1 cellular context compared by ENCODE assay signal in genomic region chr6:900716-901605, GRCh38.
TF ChIP-seq lines count a peak whose summit lies in the region.

No MANE protein-coding gene starts in this region.

TF ChIP-seq in HepG2, 621 proteins besides CTCF, POLR2A, EP300 and RAD21 (continued from another document and continues in another):
- TF ChIP-seq, protein P1, sequence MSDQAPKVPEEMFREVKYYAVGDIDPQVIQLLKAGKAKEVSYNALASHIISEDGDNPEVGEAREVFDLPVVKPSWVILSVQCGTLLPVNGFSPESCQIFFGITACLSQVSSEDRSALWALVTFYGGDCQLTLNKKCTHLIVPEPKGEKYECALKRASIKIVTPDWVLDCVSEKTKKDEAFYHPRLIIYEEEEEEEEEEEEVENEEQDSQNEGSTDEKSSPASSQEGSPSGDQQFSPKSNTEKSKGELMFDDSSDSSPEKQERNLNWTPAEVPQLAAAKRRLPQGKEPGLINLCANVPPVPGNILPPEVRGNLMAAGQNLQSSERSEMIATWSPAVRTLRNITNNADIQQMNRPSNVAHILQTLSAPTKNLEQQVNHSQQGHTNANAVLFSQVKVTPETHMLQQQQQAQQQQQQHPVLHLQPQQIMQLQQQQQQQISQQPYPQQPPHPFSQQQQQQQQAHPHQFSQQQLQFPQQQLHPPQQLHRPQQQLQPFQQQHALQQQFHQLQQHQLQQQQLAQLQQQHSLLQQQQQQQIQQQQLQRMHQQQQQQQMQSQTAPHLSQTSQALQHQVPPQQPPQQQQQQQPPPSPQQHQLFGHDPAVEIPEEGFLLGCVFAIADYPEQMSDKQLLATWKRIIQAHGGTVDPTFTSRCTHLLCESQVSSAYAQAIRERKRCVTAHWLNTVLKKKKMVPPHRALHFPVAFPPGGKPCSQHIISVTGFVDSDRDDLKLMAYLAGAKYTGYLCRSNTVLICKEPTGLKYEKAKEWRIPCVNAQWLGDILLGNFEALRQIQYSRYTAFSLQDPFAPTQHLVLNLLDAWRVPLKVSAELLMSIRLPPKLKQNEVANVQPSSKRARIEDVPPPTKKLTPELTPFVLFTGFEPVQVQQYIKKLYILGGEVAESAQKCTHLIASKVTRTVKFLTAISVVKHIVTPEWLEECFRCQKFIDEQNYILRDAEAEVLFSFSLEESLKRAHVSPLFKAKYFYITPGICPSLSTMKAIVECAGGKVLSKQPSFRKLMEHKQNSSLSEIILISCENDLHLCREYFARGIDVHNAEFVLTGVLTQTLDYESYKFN (CRISPR knock-in tag; conservative IDR thresholded peaks at IDR 0.05) = peak; percentile 88
- no peak for TF ChIP-seq ZNF296 (CRISPR knock-in tag; conservative IDR thresholded peaks at IDR 0.05)
- TF ChIP-seq TBX3 (IDR thresholded peaks at IDR 0.05; ENCODE audit: borderline replicate concordance) = 0 out of 2 replicates have a peak, but pooled peaks have one; percentile 28
- 0 out of 2 replicates have a peak, but pooled peaks have one; percentile 54 for TF ChIP-seq ZNF543 (CRISPR knock-in tag; IDR thresholded peaks at IDR 0.05)
- TF ChIP-seq AKAP8 (CRISPR knock-in tag; IDR thresholded peaks at IDR 0.05) = 0 out of 2 replicates have a peak, but pooled peaks have one; percentile 26
- no peak for TF ChIP-seq ZZZ3 (CRISPR knock-in tag; IDR thresholded peaks at IDR 0.05; ENCODE audit: borderline replicate concordance)
- TF ChIP-seq MTF1 (CRISPR knock-in tag; IDR thresholded peaks at IDR 0.05) = no peak
- peak; percentile 73; the same call in 1 of the 2 replicates for TF ChIP-seq ZNF281 (CRISPR knock-in tag; IDR thresholded peaks at IDR 0.05; ENCODE audit: borderline replicate concordance)
- TF ChIP-seq AGO2 (optimal IDR thresholded peaks at IDR 0.05; ENCODE audit: low read depth, low read length) = no peak
- TF ChIP-seq ZNF160 (CRISPR knock-in tag; IDR thresholded peaks at IDR 0.05) = 0 out of 2 replicates have a peak, but pooled peaks have one; percentile 41
- TF ChIP-seq, protein P2, sequence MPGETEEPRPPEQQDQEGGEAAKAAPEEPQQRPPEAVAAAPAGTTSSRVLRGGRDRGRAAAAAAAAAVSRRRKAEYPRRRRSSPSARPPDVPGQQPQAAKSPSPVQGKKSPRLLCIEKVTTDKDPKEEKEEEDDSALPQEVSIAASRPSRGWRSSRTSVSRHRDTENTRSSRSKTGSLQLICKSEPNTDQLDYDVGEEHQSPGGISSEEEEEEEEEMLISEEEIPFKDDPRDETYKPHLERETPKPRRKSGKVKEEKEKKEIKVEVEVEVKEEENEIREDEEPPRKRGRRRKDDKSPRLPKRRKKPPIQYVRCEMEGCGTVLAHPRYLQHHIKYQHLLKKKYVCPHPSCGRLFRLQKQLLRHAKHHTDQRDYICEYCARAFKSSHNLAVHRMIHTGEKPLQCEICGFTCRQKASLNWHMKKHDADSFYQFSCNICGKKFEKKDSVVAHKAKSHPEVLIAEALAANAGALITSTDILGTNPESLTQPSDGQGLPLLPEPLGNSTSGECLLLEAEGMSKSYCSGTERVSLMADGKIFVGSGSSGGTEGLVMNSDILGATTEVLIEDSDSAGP (CRISPR knock-in tag; IDR thresholded peaks at IDR 0.05; ENCODE audit: borderline replicate concordance) = 0 out of 2 replicates have a peak, but pooled peaks have one; percentile 25
- 0 out of 2 replicates have a peak, but pooled peaks have one; percentile 50 for TF ChIP-seq ZFP90 (CRISPR knock-in tag; IDR thresholded peaks at IDR 0.05; ENCODE audit: borderline replicate concordance)
- no peak for TF ChIP-seq ETV6 (CRISPR knock-in tag; conservative IDR thresholded peaks at IDR 0.05)
- TF ChIP-seq ARNT2 (CRISPR knock-in tag; IDR thresholded peaks at IDR 0.05; ENCODE audit: low read depth) = no peak
- no peak for TF ChIP-seq ZNF407 (CRISPR knock-in tag; IDR thresholded peaks at IDR 0.05; ENCODE audit: not compliant biosample characterization)
- TF ChIP-seq MXD3 (CRISPR knock-in tag; IDR thresholded peaks at IDR 0.05) = no peak
- no peak for TF ChIP-seq NR3C1 (CRISPR knock-in tag; IDR thresholded peaks at IDR 0.05)
- no peak for TF ChIP-seq SOX6 (IDR thresholded peaks at IDR 0.05)
- peak; percentile 95 for TF ChIP-seq SOX6 (CRISPR knock-in tag; IDR thresholded peaks at IDR 0.05)
- TF ChIP-seq, protein P3, sequence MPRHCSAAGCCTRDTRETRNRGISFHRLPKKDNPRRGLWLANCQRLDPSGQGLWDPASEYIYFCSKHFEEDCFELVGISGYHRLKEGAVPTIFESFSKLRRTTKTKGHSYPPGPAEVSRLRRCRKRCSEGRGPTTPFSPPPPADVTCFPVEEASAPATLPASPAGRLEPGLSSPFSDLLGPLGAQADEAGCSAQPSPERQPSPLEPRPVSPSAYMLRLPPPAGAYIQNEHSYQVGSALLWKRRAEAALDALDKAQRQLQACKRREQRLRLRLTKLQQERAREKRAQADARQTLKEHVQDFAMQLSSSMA (CRISPR knock-in tag; IDR thresholded peaks at IDR 0.05) = 0 out of 2 replicates have a peak, but pooled peaks have one; percentile 12
- 0 out of 2 replicates have a peak, but pooled peaks have one; percentile 62 for TF ChIP-seq ZNF589 (CRISPR knock-in tag; conservative IDR thresholded peaks at IDR 0.05)
- TF ChIP-seq RFXAP (CRISPR knock-in tag; IDR thresholded peaks at IDR 0.05; ENCODE audit: borderline replicate concordance) = peak; percentile 81
- TF ChIP-seq BRCA1 (CRISPR knock-in tag; IDR thresholded peaks at IDR 0.05) = 0 out of 2 replicates have a peak, but pooled peaks have one; percentile 56
- TF ChIP-seq ZNF317 (CRISPR knock-in tag; IDR thresholded peaks at IDR 0.05) = no peak
- TF ChIP-seq MATR3 (CRISPR knock-in tag; IDR thresholded peaks at IDR 0.05) = no peak
- TF ChIP-seq HDAC1 (CRISPR knock-in tag; IDR thresholded peaks at IDR 0.05) = peak; percentile 71
- TF ChIP-seq ZSCAN31 (CRISPR knock-in tag; IDR thresholded peaks at IDR 0.05; ENCODE audit: low read depth) = no peak
- no peak for TF ChIP-seq BRD4 (CRISPR knock-in tag; IDR thresholded peaks at IDR 0.05)
- TF ChIP-seq ZNF562 (CRISPR knock-in tag; IDR thresholded peaks at IDR 0.05; ENCODE audit: borderline replicate concordance) = no peak
- no peak for TF ChIP-seq ZBTB8A (CRISPR knock-in tag; IDR thresholded peaks at IDR 0.05; ENCODE audit: borderline replicate concordance, low read depth)
- TF ChIP-seq ZNF124 (CRISPR knock-in tag; IDR thresholded peaks at IDR 0.05) = no peak
- TF ChIP-seq ZNF547 (CRISPR knock-in tag; IDR thresholded peaks at IDR 0.05) = no peak
- no peak for TF ChIP-seq ZNF460 (CRISPR knock-in tag; IDR thresholded peaks at IDR 0.05; ENCODE audit: borderline replicate concordance)
- no peak for TF ChIP-seq SP2 (CRISPR knock-in tag; IDR thresholded peaks at IDR 0.05)
- no peak for TF ChIP-seq FOXP1 (IDR thresholded peaks at IDR 0.05)
- TF ChIP-seq FOXP1 (CRISPR knock-in tag; IDR thresholded peaks at IDR 0.05) = no peak
- TF ChIP-seq ZNF556 (CRISPR knock-in tag; IDR thresholded peaks at IDR 0.05; ENCODE audit: borderline replicate concordance) = no peak
- TF ChIP-seq ZNF44 (CRISPR knock-in tag; IDR thresholded peaks at IDR 0.05) = no peak
- peak; percentile 90 for TF ChIP-seq TGIF2 (CRISPR knock-in tag; IDR thresholded peaks at IDR 0.05)
- TF ChIP-seq, protein P4, sequence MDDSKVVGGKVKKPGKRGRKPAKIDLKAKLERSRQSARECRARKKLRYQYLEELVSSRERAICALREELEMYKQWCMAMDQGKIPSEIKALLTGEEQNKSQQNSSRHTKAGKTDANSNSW (CRISPR knock-in tag; IDR thresholded peaks at IDR 0.05; ENCODE audit: borderline replicate concordance) = no peak
- TF ChIP-seq CREB1 (IDR thresholded peaks at IDR 0.05) = peak; percentile 42; the same call in 1 of the 2 replicates
- TF ChIP-seq CREB1 (CRISPR knock-in tag; IDR thresholded peaks at IDR 0.05) = 0 out of 2 replicates have a peak, but pooled peaks have one; percentile 29
- TF ChIP-seq JARID2 (CRISPR knock-in tag; IDR thresholded peaks at IDR 0.05; ENCODE audit: insufficient replicate concordance) = no peak
- no peak for TF ChIP-seq HNRNPLL (IDR thresholded peaks at IDR 0.05; ENCODE audit: low read depth, low read length, poor library complexity, severe bottlenecking)
- TF ChIP-seq ZNF24 (IDR thresholded peaks at IDR 0.05) = no peak
